ENCODE assay signal across 29 cellular contexts in genomic region chr7:90181485-90181884, GRCh38. TPM values are rescaled to one million over a fixed set of nuclear protein-coding genes. Genes with fewer than 3 reads are reported as not detected.
"Had no signal": no experiment of that assay in that cellular context is flagged by ENCODE, and none has a peak within 500 bp of the region (broad histone marks: within the 10 kb centered on the region; RNA-seq: fewer than 3 reads in every experiment).

No MANE protein-coding gene starts in this region.

- H3K27me3 ChIP-seq: cardiac muscle cell, colonic mucosa, right atrium auricular region, uterus had no signal

- DNase-seq: activated CD4-positive, alpha-beta memory T cell treated with anti-CD3 and anti-CD28 coated beads, Interleukin-2, amount 10 ng/mL, durations not matched to agents 7 days and 5 days; activated CD4-positive, alpha-beta T cell treated with anti-CD3 and anti-CD28 coated beads, Interleukin-2, amount 10 ng/mL, durations not matched to agents 7 days and 5 days; activated CD4-positive, CD25-positive, alpha-beta regulatory T cell treated with anti-CD3 and anti-CD28 coated beads, Interleukin-2, amount 50 U/mL, for 72 hours; activated T-cell treated with anti-CD3 and anti-CD28 coated beads, Interleukin-2, amount 50 U/mL, for 48 hours; anterior cingulate cortex; cerebellar nuclear complex; colonic mucosa; effector CD8-positive, alpha-beta T cell; erythroblast; foreskin fibroblast; head of caudate nucleus; hypothalamus; immature natural killer cell; kidney; naive B cell; occipital lobe; stimulated activated CD4-positive, alpha-beta T cell treated with anti-CD3 and anti-CD28 coated beads, Interleukin-1b, Interleukin-23, amount 100 ng/mL, for 48 hours; stimulated activated CD4-positive, alpha-beta T cell treated with anti-CD3 and anti-CD28 coated beads, Interleukin-4, amount 100 ng/mL, for 4 hours; stimulated activated CD8-positive, alpha-beta memory T cell treated with anti-CD3 and anti-CD28 coated beads, Interleukin-4, amount 100 ng/mL, for 48 hours; stimulated activated naive CD8-positive, alpha-beta T cell treated with anti-CD3 and anti-CD28 coated beads, Interleukin-15, amount 100 ng/mL, for 72 hours; substantia nigra; T-helper 9 cell; uterus had no signal

- ATAC-seq: stimulated activated memory B cell treated with anti-CD40 and anti-IgM and Interleukin-4, amounts not matched to agents 10 μg/mL and 1 μg/mL and 100 μg/mL, for 72 hours; stimulated activated naive CD8-positive, alpha-beta T cell treated with anti-CD3 and anti-CD28 coated beads, Interleukin-15, amount 100 ng/mL, for 72 hours had no signal

- H3K79me2 ChIP-seq: parathyroid adenoma had no signal

- H3K9me3 ChIP-seq: colonic mucosa, right atrium auricular region, uterus had no signal

- H2AFZ ChIP-seq: parathyroid adenoma had no signal

- H3K4me1 ChIP-seq: colonic mucosa, parathyroid adenoma, right atrium auricular region, uterus had no signal

- H3K4me3 ChIP-seq: cardiac muscle cell, colonic mucosa, right atrium auricular region, smooth muscle cell, uterus had no signal

- H3K4me2 ChIP-seq: smooth muscle cell had no signal

- H3K27ac ChIP-seq: cardiac muscle cell, colonic mucosa, parathyroid adenoma, right atrium auricular region, uterus had no signal

- H3K36me3 ChIP-seq: cardiac muscle cell, colonic mucosa, right atrium auricular region, uterus had no signal

RNA-seq across cellular contexts. Expression of gene STEAP1, which starts 27.2 kb away (rescaled TPM):
- total RNA-seq: activated CD4-positive, alpha-beta T cell treated with anti-CD3 and anti-CD28 coated beads, Interleukin-2, amount 10 ng/mL, durations not matched to agents 7 days and 5 days; cardiac muscle cell had no signal
- polyA plus RNA-seq: cardiac muscle cell, immature natural killer cell had no signal

RNA-seq across cellular contexts. Expression of gene STEAP2, which starts 30.1 kb away (rescaled TPM):
- total RNA-seq: activated CD4-positive, alpha-beta T cell treated with anti-CD3 and anti-CD28 coated beads, Interleukin-2, amount 10 ng/mL, durations not matched to agents 7 days and 5 days; activated T-helper 2 cell treated with anti-CD3 and anti-CD28 coated beads, Interferon-gamma antibody, Interleukin-2, Interleukin-4, amounts not matched to agents 10 μg/mL and 5 μg/mL and 100 μg/mL, durations not matched to agents 14 hours and 24 hours and 36 hours had no signal
- polyA plus RNA-seq: immature natural killer cell, smooth muscle cell had no signal
